7 cellular contexts compared by ENCODE assay signal in the genomic region with DNA sequence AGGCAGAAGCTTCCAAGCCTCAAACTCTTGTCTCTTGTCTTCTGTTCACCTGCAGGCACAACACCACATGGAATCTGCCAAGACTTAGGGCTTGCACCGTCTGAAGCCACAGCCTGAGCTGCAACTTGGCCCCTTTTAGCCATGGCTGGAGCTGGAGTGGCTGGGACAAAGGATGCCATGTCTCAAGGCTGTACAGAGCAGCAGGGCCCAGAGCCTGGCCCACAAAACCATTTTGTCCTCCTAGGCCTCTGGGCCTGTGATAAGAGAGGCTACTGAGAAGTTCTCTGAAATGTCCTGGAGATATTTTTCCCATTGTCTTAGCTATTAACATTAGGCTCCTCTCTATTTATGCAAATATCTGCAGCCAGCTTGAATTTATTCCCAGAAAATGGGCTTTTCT.
"Had no signal": no experiment of that assay in that cellular context is flagged by ENCODE, and none has a peak within 500 bp of the region (broad histone marks: within the 10 kb centered on the region; RNA-seq: fewer than 3 reads in every experiment).

No MANE protein-coding gene starts in this region.

- H3K4me3 ChIP-seq: GM23248, HAP-1 had no signal

- H3K27ac ChIP-seq: GM23248 had no signal

- H3K36me3 ChIP-seq: HAP-1 had no signal

- ATAC-seq: HCT116 had no signal

- H2AFZ ChIP-seq: GM23248 had no signal

- H3K9me3 ChIP-seq: HAP-1 had no signal

- FAIRE-seq: HTR-8/SVneo had no signal

- DNase-seq: GM23248, GOT3, H7, KG1 had no signal

- H3K4me1 ChIP-seq: HAP-1 had no signal

- H3K9ac ChIP-seq: GM23248 had no signal
